In the genomic region with DNA sequence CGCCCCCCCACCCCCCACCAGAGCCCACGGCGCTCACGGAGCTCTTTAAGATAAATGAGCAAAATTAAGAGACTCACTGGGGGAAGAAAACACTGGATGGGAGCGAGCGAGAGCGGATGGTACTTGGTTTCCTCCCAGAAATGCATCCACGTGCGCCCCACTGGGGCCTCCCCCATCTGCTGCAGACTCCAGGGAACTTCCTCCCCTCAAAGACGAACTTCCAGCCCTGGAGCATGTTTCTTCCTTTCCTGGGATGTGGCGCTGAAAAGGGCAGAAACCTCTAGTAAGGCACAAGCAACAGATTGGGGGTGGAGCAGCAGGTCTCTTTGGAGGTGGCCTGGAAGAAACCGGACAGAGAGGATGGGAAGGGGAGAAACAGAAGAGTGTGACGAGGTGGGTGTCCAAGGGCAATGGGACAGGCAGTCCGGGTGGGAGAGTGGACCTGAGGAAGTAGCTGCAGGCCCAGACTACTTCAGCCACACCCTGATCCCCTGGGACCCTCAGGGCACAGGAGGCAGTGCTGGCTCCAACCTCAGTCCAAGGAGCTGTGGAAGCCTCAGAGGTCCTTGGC, we compare ENCODE assay signal across 8 cellular contexts. TPM values are rescaled to one million over a fixed set of nuclear protein-coding genes. Genes with fewer than 3 reads are reported as not detected.
A peak's percentile ranks its signal among the peaks of the same experiment; 100 is the strongest.
DNase-seq lines count a peak whose midpoint lies in the region; ATAC-seq and TF ChIP-seq lines count a peak whose summit lies in the region.
"Not testable (repeated sequence)": the region's sequence is repeated elsewhere in the genome, so short reads cannot be mapped to it uniquely, and the experiment has no call there.

No MANE protein-coding gene starts in this region.

- not testable (repeated sequence) for H4K20me1 ChIP-seq in SK-N-SH (ENCODE audit: insufficient read depth); neural cell (ENCODE audit: insufficient read depth)

- not testable (repeated sequence) for H3K36me3 Mint-ChIP-seq in CD8-positive, alpha-beta T cell; IgD-negative memory B cell; activated naive CD8-positive, alpha-beta T cell treated with anti-CD3 and anti-CD28 coated beads, Interleukin-2, amount 50 U/mL, for 24 hours (ENCODE audit: low read depth)

- H3K4me1 ChIP-seq in CD8-positive, alpha-beta T cell (ENCODE audit: insufficient read depth, low read length); SK-N-SH (ENCODE audit: control insufficient read depth in 1 of 2, insufficient read depth in 2 of 2, low read depth in 1 of 2, low read length in 1 of 2): not testable (repeated sequence)
- H3K4me1 ChIP-seq in suprapubic skin, result peaks cover 37% of the 10 kb centered on the region

- peaks cover 12% of the 10 kb centered on the region for H3K4me1 Mint-ChIP-seq in CD8-positive, alpha-beta T cell (ENCODE audit: low read depth)
- not testable (repeated sequence) for H3K4me1 Mint-ChIP-seq in IgD-negative memory B cell
- H3K4me1 Mint-ChIP-seq in activated naive CD8-positive, alpha-beta T cell treated with anti-CD3 and anti-CD28 coated beads, Interleukin-2, amount 50 U/mL, for 24 hours, result peaks cover 24% of the 10 kb centered on the region

- H3K36me3 ChIP-seq in CD8-positive, alpha-beta T cell (ENCODE audit: insufficient read depth, low read length); SK-N-SH (replicated peaks in 1 of 2; ENCODE audit: control insufficient read depth in 1 of 2, insufficient read depth in 2 of 2, low read length in 1 of 2); neural cell (ENCODE audit: insufficient read depth, low read length); suprapubic skin: not testable (repeated sequence)

- H3K9ac ChIP-seq in SK-N-SH; neural cell (ENCODE audit: low read length): not testable (repeated sequence)

- TF ChIP-seq EP300 in SK-N-SH (IDR thresholded peaks at IDR 0.05; ENCODE audit: borderline replicate concordance in 1 of 2, low read depth in 1 of 2, low read length in 1 of 2); neural cell (conservative IDR thresholded peaks at IDR 0.05; ENCODE audit: poor library complexity, severe bottlenecking); suprapubic skin (IDR thresholded peaks at IDR 0.05): not testable (repeated sequence)

- not testable (repeated sequence) for TF ChIP-seq POLR2A in suprapubic skin (IDR thresholded peaks at IDR 0.05)

- not testable (repeated sequence) for DNase-seq in CD8-positive, alpha-beta T cell; activated naive CD8-positive, alpha-beta T cell treated with anti-CD3 and anti-CD28 coated beads, Interleukin-2, amount 50 U/mL, for 24 hours; epithelial cell of proximal tubule (ENCODE audit: low read depth); suprapubic skin (ENCODE audit: low spot score in 2 of 2)
- peak; percentile 14 for DNase-seq in SK-N-SH
- peak; percentile 19 for DNase-seq in iPS-NIHi11 (ENCODE audit: low spot score)

- H3K27ac ChIP-seq in CD8-positive, alpha-beta T cell (ENCODE audit: low read depth, low read length); SK-N-SH (ENCODE audit: low read depth in 2 of 2, low read length in 1 of 2); neural cell (ENCODE audit: low read length): not testable (repeated sequence)
- H3K27ac ChIP-seq in suprapubic skin, result peak overlapping the region; percentile 81

- H3K4me2 ChIP-seq in SK-N-SH, result peak overlapping the region; percentile 74
- peak overlapping the region; percentile 35 for H3K4me2 ChIP-seq in neural cell (ENCODE audit: low read length)

- not testable (repeated sequence) for H3K79me2 ChIP-seq in SK-N-SH (ENCODE audit: insufficient read depth); neural cell (replicated peaks; ENCODE audit: insufficient read depth, low read length)

- not testable (repeated sequence) for TF ChIP-seq RAD21 in SK-N-SH (IDR thresholded peaks at IDR 0.05; ENCODE audit: low read length); neural cell (conservative IDR thresholded peaks at IDR 0.05)

- TF ChIP-seq CTCF in CD8-positive, alpha-beta T cell (IDR thresholded peaks at IDR 0.05); SK-N-SH (IDR thresholded peaks at IDR 0.05); epithelial cell of proximal tubule (conservative IDR thresholded peaks at IDR 0.05; ENCODE audit: low read depth, low read length); neural cell (IDR thresholded peaks at IDR 0.05; ENCODE audit: poor library complexity, severe bottlenecking); suprapubic skin (IDR thresholded peaks at IDR 0.05): not testable (repeated sequence)

- not testable (repeated sequence) for H3K9me2 ChIP-seq in SK-N-SH; neural cell (ENCODE audit: insufficient read depth, low read length)

- 0 out of 2 replicates have a peak overlapping the region, but pooled peaks have one; percentile 22 for H2AFZ ChIP-seq in SK-N-SH (ENCODE audit: low read depth)
- H2AFZ ChIP-seq in neural cell (ENCODE audit: low read depth, low read length), result not testable (repeated sequence)

- H3K4me3 ChIP-seq in CD8-positive, alpha-beta T cell (ENCODE audit: low read depth, low read length), result not testable (repeated sequence)
- H3K4me3 ChIP-seq in SK-N-SH (ENCODE audit: low read depth in 2 of 2, low read length in 1 of 2) (peak overlapping the region; percentile 19 to 42; a peak in 2 of 4 replicates), epithelial cell of proximal tubule (ENCODE audit: low read depth, low read length) (peak overlapping the region; percentile 55), neural cell (ENCODE audit: low read length) (peak overlapping the region; percentile 60), suprapubic skin (peak overlapping the region; percentile 52)

- H3K4me3 Mint-ChIP-seq in CD8-positive, alpha-beta T cell, result peak overlapping the region; percentile 69
- peak overlapping the region in 3 of 4 donors; percentile 62 to 71 (median 70) for H3K4me3 Mint-ChIP-seq in IgD-negative memory B cell
- peak overlapping the region; percentile 70 for H3K4me3 Mint-ChIP-seq in activated naive CD8-positive, alpha-beta T cell treated with anti-CD3 and anti-CD28 coated beads, Interleukin-2, amount 50 U/mL, for 24 hours

- H3K9me3 ChIP-seq in CD8-positive, alpha-beta T cell (ENCODE audit: low read length); SK-N-SH; neural cell (ENCODE audit: low read length); suprapubic skin: not testable (repeated sequence)

- intact Hi-C loops in CD8-positive, alpha-beta T cell (cut with DNase I, micrococcal nuclease), result not testable (repeated sequence)

- CTCF ChIA-PET in CD8-positive, alpha-beta T cell (lab: Charles Lee); SK-N-SH (lab: Yijun Ruan, JAX): not testable (repeated sequence)

- H3K27me3 ChIP-seq in CD8-positive, alpha-beta T cell (ENCODE audit: insufficient read depth, low read length); SK-N-SH (ENCODE audit: insufficient read depth); neural cell (ENCODE audit: insufficient read depth, low read depth, low read length); suprapubic skin: not testable (repeated sequence)

- H3K27me3 Mint-ChIP-seq in CD8-positive, alpha-beta T cell (ENCODE audit: low read depth), result peaks cover 10% of the 10 kb centered on the region
- H3K27me3 Mint-ChIP-seq in IgD-negative memory B cell, result peaks cover 17% of the 10 kb centered on the region
- H3K27me3 Mint-ChIP-seq in activated naive CD8-positive, alpha-beta T cell treated with anti-CD3 and anti-CD28 coated beads, Interleukin-2, amount 50 U/mL, for 24 hours, result not testable (repeated sequence)

- POLR2A ChIA-PET in CD8-positive, alpha-beta T cell (lab: Charles Lee); SK-N-SH (lab: Yijun Ruan, JAX): not testable (repeated sequence)

- ATAC-seq in CD8-positive, alpha-beta T cell; activated naive CD8-positive, alpha-beta T cell treated with anti-CD3 and anti-CD28 coated beads, Interleukin-2, amount 50 U/mL, for 24 hours: not testable (repeated sequence)

- H3K9me3 Mint-ChIP-seq in CD8-positive, alpha-beta T cell; IgD-negative memory B cell; activated naive CD8-positive, alpha-beta T cell treated with anti-CD3 and anti-CD28 coated beads, Interleukin-2, amount 50 U/mL, for 24 hours: not testable (repeated sequence)

- H3F3A ChIP-seq in SK-N-SH (replicated peaks; ENCODE audit: insufficient read depth); neural cell (ENCODE audit: insufficient read depth, low read length, poor library complexity, severe bottlenecking): not testable (repeated sequence)

- not testable (repeated sequence) for H3K27ac Mint-ChIP-seq in CD8-positive, alpha-beta T cell; activated naive CD8-positive, alpha-beta T cell treated with anti-CD3 and anti-CD28 coated beads, Interleukin-2, amount 50 U/mL, for 24 hours
- peak overlapping the region in 1 of 3 donors; percentile 39 for H3K27ac Mint-ChIP-seq in IgD-negative memory B cell

- 17% methylated on average over 13 of the region's 14 CpGs for WGBS in SK-N-SH (ENCODE audit: low lambda C conversion rate)
- 8% methylated on average over 14 of the region's 14 CpGs for WGBS in suprapubic skin

RNA-seq across cellular contexts. Expression of a gene that starts 46.5 kb away (rescaled TPM):
- total RNA-seq in CD8-positive, alpha-beta T cell, result under 1 TPM; 0.08 to 0.35 TPM
- polyA plus RNA-seq in IgD-negative memory B cell, result 0.85 TPM
- polyA plus RNA-seq in SK-N-SH (2012; rRNA removed), result 0.08 and 0.23 TPM in 2 replicates
- 0.04 and 0.08 TPM in 2 replicates for polyA plus RNA-seq in SK-N-SH (2012; cell fraction: cytosol; rRNA removed)
- polyA plus RNA-seq in SK-N-SH (2012; cell fraction: nucleus; rRNA removed), result 0.18 and 0.23 TPM in 2 replicates
- 109 and 127 TPM in 2 replicates for total RNA-seq in epithelial cell of proximal tubule
- not detected in 2 replicates for polyA plus RNA-seq in neural cell
- not detected in 2 replicates for polyA minus RNA-seq in neural cell
- 1 to 10 TPM; 2.3 to 7.7 (median 5.6) TPM for total RNA-seq in suprapubic skin

Comparison
In these comparisons a context has a peak if more than half of its experiments do, and no peak if none do; other contexts are left out.
1. RNA of a gene that starts 46.5 kb away (total RNA-seq): 109 to 127 TPM in epithelial cell of proximal tubule; 2.3 to 7.7 TPM in suprapubic skin and 0.08 to 0.35 TPM in CD8-positive, alpha-beta T cell; every median in the first group is over 10 times any median in the second.
2. Peak in every context shown above with its lines, with median percentiles within 50 percentile points of each other: H3K4me3 Mint-ChIP-seq.